ENCODE assay signal across 8 cellular contexts in genomic region chr1:42931108-42931539, GRCh38. TPM values are rescaled to one million over a fixed set of nuclear protein-coding genes. Genes with fewer than 3 reads are reported as not detected.
DNase-seq lines count a peak whose midpoint lies in the region; ATAC-seq, FAIRE-seq and TF ChIP-seq lines count a peak whose summit lies in the region.

No MANE protein-coding gene starts in this region.

- peaks cover 62% of the 10 kb centered on the region for H3K79me2 ChIP-seq in astrocyte (ENCODE audit: insufficient read depth, low read length)

- no peaks in the 10 kb centered on the region for H3K9me3 ChIP-seq in astrocyte (ENCODE audit: insufficient read depth, low read depth, low read length)

- peak; percentile 49 for TF ChIP-seq CTCF in D721Med (IDR thresholded peaks at IDR 0.05; ENCODE audit: insufficient read depth, missing control alignments)
- peak; percentile 41 for TF ChIP-seq CTCF in astrocyte (IDR thresholded peaks at IDR 0.05; ENCODE audit: insufficient read depth, low read depth, low read length)

- H3K36me3 ChIP-seq in astrocyte (ENCODE audit: insufficient read depth, low read length), result peaks cover 57% of the 10 kb centered on the region

- H3K4me3 ChIP-seq in astrocyte (ENCODE audit: insufficient read depth, low read depth, low read length), result no peak overlapping the region

- no peaks in the 10 kb centered on the region for H3K9me3 Mint-ChIP-seq in astrocyte (ENCODE audit: unreplicated experiment)
- no peaks in the 10 kb centered on the region for H3K9me3 Mint-ChIP-seq in stimulated activated naive B cell treated with anti-CD40 and anti-IgM and Interleukin-4, amounts not matched to agents 10 μg/mL and 1 μg/mL and 100 μg/mL, for 72 hours

- H4K20me1 ChIP-seq in astrocyte (ENCODE audit: insufficient read depth, low read length), result peaks cover 39% of the 10 kb centered on the region

- no peak overlapping the region for H3K27ac ChIP-seq in astrocyte (ENCODE audit: low read depth, low read length)

- no peaks in the 10 kb centered on the region for H3K27me3 ChIP-seq in astrocyte (ENCODE audit: insufficient read depth, low read length)

- FAIRE-seq in D721Med (lab: Jason Lieb, UNC), result no peak
- FAIRE-seq in astrocyte (lab: Jason Lieb, UNC), result no peak

- H3K4me1 ChIP-seq in astrocyte (ENCODE audit: insufficient read depth, low read length), result peaks cover 10% of the 10 kb centered on the region

- H3K27ac Mint-ChIP-seq in astrocyte (ENCODE audit: unreplicated experiment), result peak overlapping the region; percentile 77
- peak overlapping the region; percentile 96 for H3K27ac Mint-ChIP-seq in stimulated activated naive B cell treated with anti-CD40 and anti-IgM and Interleukin-4, amounts not matched to agents 10 μg/mL and 1 μg/mL and 100 μg/mL, for 72 hours

- H3K4me2 ChIP-seq in astrocyte (ENCODE audit: low read length), result no peak overlapping the region

- ATAC-seq in HG02981 (IDR thresholded peaks at IDR 0.05; ENCODE audit: unreplicated experiment), result peak; percentile 31
- ATAC-seq in SK-N-SH treated with all-trans-retinoic acid at 6 μM for 48 hours, result peak; percentile 87
- peak; percentile 57 to 59 for ATAC-seq in stimulated activated naive B cell treated with anti-CD40 and anti-IgM and Interleukin-4, amounts not matched to agents 10 μg/mL and 1 μg/mL and 100 μg/mL, for 72 hours (replicated peaks)
- no peak for ATAC-seq in HG02588 (IDR thresholded peaks at IDR 0.05; ENCODE audit: unreplicated experiment)
- no peak for ATAC-seq in GM19351 (IDR thresholded peaks at IDR 0.05; ENCODE audit: unreplicated experiment)

- peak overlapping the region; percentile 30 for H3K4me3 Mint-ChIP-seq in astrocyte (ENCODE audit: unreplicated experiment)
- peak overlapping the region; percentile 73 to 74 for H3K4me3 Mint-ChIP-seq in stimulated activated naive B cell treated with anti-CD40 and anti-IgM and Interleukin-4, amounts not matched to agents 10 μg/mL and 1 μg/mL and 100 μg/mL, for 72 hours

- DNase-seq in D721Med (ENCODE audit: insufficient read length, low spot score) (peak; percentile 93), astrocyte (ENCODE audit: low read depth) (no peak), iPS-NIHi7 (ENCODE audit: extremely low spot score) (peak; percentile 86)
- DNase-seq in stimulated activated naive B cell treated with anti-CD40 and anti-IgM and Interleukin-4, amounts not matched to agents 10 μg/mL and 1 μg/mL and 100 μg/mL, for 72 hours, result peak; percentile 63

- peaks cover 44% of the 10 kb centered on the region for H3K4me1 Mint-ChIP-seq in astrocyte (ENCODE audit: low read depth, unreplicated experiment)
- H3K4me1 Mint-ChIP-seq in stimulated activated naive B cell treated with anti-CD40 and anti-IgM and Interleukin-4, amounts not matched to agents 10 μg/mL and 1 μg/mL and 100 μg/mL, for 72 hours, result peaks cover 76 to 95% of the 10 kb centered on the region in 2 donors

- peaks cover 45% of the 10 kb centered on the region for H3K36me3 Mint-ChIP-seq in astrocyte (ENCODE audit: low read depth, unreplicated experiment)
- H3K36me3 Mint-ChIP-seq in stimulated activated naive B cell treated with anti-CD40 and anti-IgM and Interleukin-4, amounts not matched to agents 10 μg/mL and 1 μg/mL and 100 μg/mL, for 72 hours, result peaks cover 60 to 79% of the 10 kb centered on the region in 2 donors

- H3K27me3 Mint-ChIP-seq in astrocyte (ENCODE audit: low read depth, unreplicated experiment), result no peaks in the 10 kb centered on the region
- no peaks in the 10 kb centered on the region for H3K27me3 Mint-ChIP-seq in stimulated activated naive B cell treated with anti-CD40 and anti-IgM and Interleukin-4, amounts not matched to agents 10 μg/mL and 1 μg/mL and 100 μg/mL, for 72 hours

- peak overlapping the region; percentile 22 for H3K9ac ChIP-seq in astrocyte (ENCODE audit: low read length)

- H2AFZ ChIP-seq in astrocyte (ENCODE audit: low read depth, low read length), result no peak overlapping the region

TF ChIP-seq in SK-N-SH treated with all-trans-retinoic acid at 6 μM for 48 hours, 23 proteins besides CTCF, POLR2A, EP300 and RAD21:
- TF ChIP-seq POU6F1 (CRISPR knock-in tag; IDR thresholded peaks at IDR 0.05; ENCODE audit: borderline replicate concordance, low read depth) (no peak), TOX (CRISPR knock-in tag; IDR thresholded peaks at IDR 0.05; ENCODE audit: borderline replicate concordance) (no peak), BACH2 (CRISPR knock-in tag; IDR thresholded peaks at IDR 0.05; ENCODE audit: borderline replicate concordance) (no peak), ISL1 (CRISPR knock-in tag; IDR thresholded peaks at IDR 0.05) (no peak), PATZ1 (CRISPR knock-in tag; IDR thresholded peaks at IDR 0.05; ENCODE audit: borderline replicate concordance) (no peak), CREB5 (CRISPR knock-in tag; IDR thresholded peaks at IDR 0.05; ENCODE audit: low read depth) (no peak)

RNA-seq across cellular contexts. Expression of gene SLC2A1, which starts 27.5 kb away (rescaled TPM):
- 506 and 521 TPM in 2 replicates for total RNA-seq in astrocyte

Comparison
In these comparisons a context has a peak if more than half of its experiments do, and no peak if none do; other contexts are left out.
1. ATAC-seq: peak in HG02981 (single experiment), SK-N-SH treated with all-trans-retinoic acid at 6 μM for 48 hours (single experiment) and stimulated activated naive B cell treated with anti-CD40 and anti-IgM and Interleukin-4, amounts not matched to agents 10 μg/mL and 1 μg/mL and 100 μg/mL, for 72 hours (2 of 2); none in HG02588 (single experiment) and GM19351 (single experiment).